Comparison of ENCODE assay signal across 8 cellular contexts in genomic region chr1:149558350-149558825, GRCh38. TPM values are rescaled to one million over a fixed set of nuclear protein-coding genes. Genes with fewer than 3 reads are reported as not detected.
DNase-seq lines count a peak whose midpoint lies in the region; ATAC-seq and TF ChIP-seq lines count a peak whose summit lies in the region.
"Not testable (repeated sequence)": the region's sequence is repeated elsewhere in the genome, so short reads cannot be mapped to it uniquely, and the experiment has no call there.

No MANE protein-coding gene starts in this region.

- not testable (repeated sequence) for H3K36me3 ChIP-seq in upper lobe of right lung

- intact Hi-C loops in left ventricle myocardium superior (cut with micrococcal nuclease); upper lobe of right lung (cut with DNase I): not testable (repeated sequence)

- not testable (repeated sequence) for H3K9me3 Mint-ChIP-seq in natural killer cell treated with Interleukin-12 subunit alpha and Interleukin-12 subunit beta and Interleukin-15 and Interleukin-18, amount 100 ng/mL, for 72 hours

- H3K4me1 Mint-ChIP-seq in natural killer cell treated with Interleukin-12 subunit alpha and Interleukin-12 subunit beta and Interleukin-15 and Interleukin-18, amount 100 ng/mL, for 72 hours (ENCODE audit: low read depth in 2 of 2): not testable (repeated sequence)

- H3K27me3 ChIP-seq in upper lobe of right lung: not testable (repeated sequence)

- not testable (repeated sequence) for TF ChIP-seq CTCF in GM20000 (IDR thresholded peaks at IDR 0.05; ENCODE audit: extremely low read depth, missing control alignments); coronary artery (IDR thresholded peaks at IDR 0.05); upper lobe of right lung (IDR thresholded peaks at IDR 0.05)

- H3K27me3 Mint-ChIP-seq in natural killer cell treated with Interleukin-12 subunit alpha and Interleukin-12 subunit beta and Interleukin-15 and Interleukin-18, amount 100 ng/mL, for 72 hours: not testable (repeated sequence)

- not testable (repeated sequence) for H3K36me3 Mint-ChIP-seq in natural killer cell treated with Interleukin-12 subunit alpha and Interleukin-12 subunit beta and Interleukin-15 and Interleukin-18, amount 100 ng/mL, for 72 hours

- peak overlapping the region; percentile 85 for H3K4me3 Mint-ChIP-seq in natural killer cell treated with Interleukin-12 subunit alpha and Interleukin-12 subunit beta and Interleukin-15 and Interleukin-18, amount 100 ng/mL, for 72 hours

- not testable (repeated sequence) for ATAC-seq in left ventricle myocardium superior; natural killer cell treated with Interleukin-12 subunit alpha and Interleukin-12 subunit beta and Interleukin-15 and Interleukin-18, amount 100 ng/mL, for 72 hours; upper lobe of right lung

- H3K9me3 ChIP-seq in upper lobe of right lung: not testable (repeated sequence)

- DNase-seq in GM20000 (ENCODE audit: low spot score) (peak; percentile 14), T follicular helper cell (ENCODE audit: low read depth) (peak; percentile 44), coronary artery (ENCODE audit: low spot score) (peak; percentile 38), left ventricle myocardium superior (peak; percentile 32), upper lobe of right lung (peak; percentile 81)
- DNase-seq in activated T-cell treated with anti-CD3 and anti-CD28 coated beads, Interleukin-2, amount 50 U/mL, for 48 hours: peak; percentile 80 to 81
- peak; percentile 61 for DNase-seq in natural killer cell treated with Interleukin-12 subunit alpha and Interleukin-12 subunit beta and Interleukin-15 and Interleukin-18, amount 100 ng/mL, for 72 hours (ENCODE audit: low spot score)
- peak; percentile 28 for DNase-seq in stimulated activated CD4-positive, alpha-beta T cell treated with anti-CD3 and anti-CD28 coated beads, Interleukin-2, amount 100 ng/mL, for 4 hours (ENCODE audit: low read depth)

- H3K4me1 ChIP-seq in upper lobe of right lung: not testable (repeated sequence)

- H3K4me3 ChIP-seq in coronary artery (peak overlapping the region; percentile 63), upper lobe of right lung (peak overlapping the region; percentile 42)

- H3K27ac ChIP-seq in coronary artery, upper lobe of right lung: not testable (repeated sequence)

- H3K27ac Mint-ChIP-seq in natural killer cell treated with Interleukin-12 subunit alpha and Interleukin-12 subunit beta and Interleukin-15 and Interleukin-18, amount 100 ng/mL, for 72 hours: peak overlapping the region; percentile 59 to 75

RNA-seq across cellular contexts. Expression of gene PPIAL4C, which starts 25.3 kb away (rescaled TPM):
- total RNA-seq in left ventricle myocardium superior (not detected), upper lobe of right lung (1.5 TPM)
- total RNA-seq in natural killer cell treated with Interleukin-12 subunit alpha and Interleukin-12 subunit beta and Interleukin-15 and Interleukin-18, amount 100 ng/mL, for 72 hours: 1 to 10 TPM in 1 of 2 donors, not detected in 1; 1.7 TPM

Comparison
In these comparisons a context has a peak if more than half of its experiments do, and no peak if none do; other contexts are left out.
1. DNase-seq: peak in every context shown above with its lines; median percentile 81 in upper lobe of right lung; 80 in activated T-cell treated with anti-CD3 and anti-CD28 coated beads, Interleukin-2, amount 50 U/mL, for 48 hours; 61 in natural killer cell treated with Interleukin-12 subunit alpha and Interleukin-12 subunit beta and Interleukin-15 and Interleukin-18, amount 100 ng/mL, for 72 hours; 44 in T follicular helper cell; 38 in coronary artery; 32 in left ventricle myocardium superior; 28 in stimulated activated CD4-positive, alpha-beta T cell treated with anti-CD3 and anti-CD28 coated beads, Interleukin-2, amount 100 ng/mL, for 4 hours; 14 in GM20000.